Comparison of ENCODE assay signal across 1 cellular context in genomic region chr1:65419681-65420589, GRCh38.
TF ChIP-seq lines count a peak whose summit lies in the region.

No MANE protein-coding gene starts in this region.

TF ChIP-seq in HepG2, 621 proteins besides CTCF, POLR2A, EP300 and RAD21 (continued from another document and continues in another):
- no peak; the same call in 1 of the 2 replicates for TF ChIP-seq SAP130 (CRISPR knock-in tag; IDR thresholded peaks at IDR 0.05; ENCODE audit: low read depth)
- TF ChIP-seq, protein P1, sequence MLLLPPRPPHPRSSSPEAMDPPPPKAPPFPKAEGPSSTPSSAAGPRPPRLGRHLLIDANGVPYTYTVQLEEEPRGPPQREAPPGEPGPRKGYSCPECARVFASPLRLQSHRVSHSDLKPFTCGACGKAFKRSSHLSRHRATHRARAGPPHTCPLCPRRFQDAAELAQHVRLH (CRISPR knock-in tag; IDR thresholded peaks at IDR 0.05; ENCODE audit: borderline replicate concordance, low read depth): no peak
- no peak for TF ChIP-seq HCFC1 (IDR thresholded peaks at IDR 0.05; ENCODE audit: low read depth, low read length)
- TF ChIP-seq BRCA1 (CRISPR knock-in tag; IDR thresholded peaks at IDR 0.05): no peak
- no peak for TF ChIP-seq HNRNPH1 (optimal IDR thresholded peaks at IDR 0.05; ENCODE audit: low read depth, low read length)
- no peak for TF ChIP-seq ZNF569 (CRISPR knock-in tag; IDR thresholded peaks at IDR 0.05; ENCODE audit: borderline replicate concordance)
- TF ChIP-seq MIXL1 (CRISPR knock-in tag; IDR thresholded peaks at IDR 0.05): no peak
- TF ChIP-seq JUN (CRISPR knock-in tag; IDR thresholded peaks at IDR 0.05): peak; percentile 46; the same call in 1 of the 2 replicates
- TF ChIP-seq ZNF101 (CRISPR knock-in tag; IDR thresholded peaks at IDR 0.05; ENCODE audit: borderline replicate concordance, low read depth): no peak
- no peak for TF ChIP-seq ZFP37 (CRISPR knock-in tag; IDR thresholded peaks at IDR 0.05; ENCODE audit: borderline replicate concordance)
- no peak for TF ChIP-seq GABPA (IDR thresholded peaks at IDR 0.05; ENCODE audit: low read depth, low read length)
- no peak for TF ChIP-seq GABPA (CRISPR knock-in tag; IDR thresholded peaks at IDR 0.05; ENCODE audit: low read depth)
- TF ChIP-seq, protein P2, sequence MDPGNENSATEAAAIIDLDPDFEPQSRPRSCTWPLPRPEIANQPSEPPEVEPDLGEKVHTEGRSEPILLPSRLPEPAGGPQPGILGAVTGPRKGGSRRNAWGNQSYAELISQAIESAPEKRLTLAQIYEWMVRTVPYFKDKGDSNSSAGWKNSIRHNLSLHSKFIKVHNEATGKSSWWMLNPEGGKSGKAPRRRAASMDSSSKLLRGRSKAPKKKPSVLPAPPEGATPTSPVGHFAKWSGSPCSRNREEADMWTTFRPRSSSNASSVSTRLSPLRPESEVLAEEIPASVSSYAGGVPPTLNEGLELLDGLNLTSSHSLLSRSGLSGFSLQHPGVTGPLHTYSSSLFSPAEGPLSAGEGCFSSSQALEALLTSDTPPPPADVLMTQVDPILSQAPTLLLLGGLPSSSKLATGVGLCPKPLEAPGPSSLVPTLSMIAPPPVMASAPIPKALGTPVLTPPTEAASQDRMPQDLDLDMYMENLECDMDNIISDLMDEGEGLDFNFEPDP (CRISPR knock-in tag; conservative IDR thresholded peaks at IDR 0.05): no peak
- TF ChIP-seq, protein P3, sequence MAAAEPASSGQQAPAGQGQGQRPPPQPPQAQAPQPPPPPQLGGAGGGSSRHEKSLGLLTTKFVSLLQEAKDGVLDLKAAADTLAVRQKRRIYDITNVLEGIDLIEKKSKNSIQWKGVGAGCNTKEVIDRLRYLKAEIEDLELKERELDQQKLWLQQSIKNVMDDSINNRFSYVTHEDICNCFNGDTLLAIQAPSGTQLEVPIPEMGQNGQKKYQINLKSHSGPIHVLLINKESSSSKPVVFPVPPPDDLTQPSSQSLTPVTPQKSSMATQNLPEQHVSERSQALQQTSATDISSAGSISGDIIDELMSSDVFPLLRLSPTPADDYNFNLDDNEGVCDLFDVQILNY (CRISPR knock-in tag; conservative IDR thresholded peaks at IDR 0.05): no peak
- no peak for TF ChIP-seq HMG20A (CRISPR knock-in tag; IDR thresholded peaks at IDR 0.05; ENCODE audit: borderline replicate concordance)
- TF ChIP-seq BCL6 (CRISPR knock-in tag; IDR thresholded peaks at IDR 0.05): no peak
- TF ChIP-seq EED (CRISPR knock-in tag; IDR thresholded peaks at IDR 0.05): no peak
- TF ChIP-seq CENPT (CRISPR knock-in tag; IDR thresholded peaks at IDR 0.05; ENCODE audit: low read depth): no peak
- no peak for TF ChIP-seq ZNF678 (CRISPR knock-in tag; IDR thresholded peaks at IDR 0.05)
- TF ChIP-seq ZNF33A (CRISPR knock-in tag; IDR thresholded peaks at IDR 0.05; ENCODE audit: borderline replicate concordance): no peak
- no peak for TF ChIP-seq SYNCRIP (IDR thresholded peaks at IDR 0.05; ENCODE audit: insufficient read depth, low read depth, low read length)
- TF ChIP-seq, protein P4, sequence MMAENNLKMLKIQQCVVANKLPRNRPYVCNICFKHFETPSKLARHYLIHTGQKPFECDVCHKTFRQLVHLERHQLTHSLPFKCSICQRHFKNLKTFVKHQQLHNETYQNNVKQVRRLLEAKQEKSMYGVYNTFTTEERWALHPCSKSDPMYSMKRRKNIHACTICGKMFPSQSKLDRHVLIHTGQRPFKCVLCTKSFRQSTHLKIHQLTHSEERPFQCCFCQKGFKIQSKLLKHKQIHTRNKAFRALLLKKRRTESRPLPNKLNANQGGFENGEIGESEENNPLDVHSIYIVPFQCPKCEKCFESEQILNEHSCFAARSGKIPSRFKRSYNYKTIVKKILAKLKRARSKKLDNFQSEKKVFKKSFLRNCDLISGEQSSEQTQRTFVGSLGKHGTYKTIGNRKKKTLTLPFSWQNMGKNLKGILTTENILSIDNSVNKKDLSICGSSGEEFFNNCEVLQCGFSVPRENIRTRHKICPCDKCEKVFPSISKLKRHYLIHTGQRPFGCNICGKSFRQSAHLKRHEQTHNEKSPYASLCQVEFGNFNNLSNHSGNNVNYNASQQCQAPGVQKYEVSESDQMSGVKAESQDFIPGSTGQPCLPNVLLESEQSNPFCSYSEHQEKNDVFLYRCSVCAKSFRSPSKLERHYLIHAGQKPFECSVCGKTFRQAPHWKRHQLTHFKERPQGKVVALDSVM (CRISPR knock-in tag; IDR thresholded peaks at IDR 0.05): no peak
- no peak for TF ChIP-seq ARID4A (CRISPR knock-in tag; IDR thresholded peaks at IDR 0.05; ENCODE audit: borderline replicate concordance)
- no peak for TF ChIP-seq ZBTB42 (CRISPR knock-in tag; IDR thresholded peaks at IDR 0.05)
- TF ChIP-seq TRIM24 (CRISPR knock-in tag; IDR thresholded peaks at IDR 0.05): no peak
- TF ChIP-seq ZSCAN25 (CRISPR knock-in tag; IDR thresholded peaks at IDR 0.05): peak; percentile 41; the same call in 1 of the 2 replicates
- TF ChIP-seq, protein P5, sequence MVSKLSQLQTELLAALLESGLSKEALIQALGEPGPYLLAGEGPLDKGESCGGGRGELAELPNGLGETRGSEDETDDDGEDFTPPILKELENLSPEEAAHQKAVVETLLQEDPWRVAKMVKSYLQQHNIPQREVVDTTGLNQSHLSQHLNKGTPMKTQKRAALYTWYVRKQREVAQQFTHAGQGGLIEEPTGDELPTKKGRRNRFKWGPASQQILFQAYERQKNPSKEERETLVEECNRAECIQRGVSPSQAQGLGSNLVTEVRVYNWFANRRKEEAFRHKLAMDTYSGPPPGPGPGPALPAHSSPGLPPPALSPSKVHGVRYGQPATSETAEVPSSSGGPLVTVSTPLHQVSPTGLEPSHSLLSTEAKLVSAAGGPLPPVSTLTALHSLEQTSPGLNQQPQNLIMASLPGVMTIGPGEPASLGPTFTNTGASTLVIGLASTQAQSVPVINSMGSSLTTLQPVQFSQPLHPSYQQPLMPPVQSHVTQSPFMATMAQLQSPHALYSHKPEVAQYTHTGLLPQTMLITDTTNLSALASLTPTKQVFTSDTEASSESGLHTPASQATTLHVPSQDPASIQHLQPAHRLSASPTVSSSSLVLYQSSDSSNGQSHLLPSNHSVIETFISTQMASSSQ (IDR thresholded peaks at IDR 0.05; ENCODE audit: low read depth): no peak
- TF ChIP-seq, protein P5 (CRISPR knock-in tag; IDR thresholded peaks at IDR 0.05; ENCODE audit: borderline replicate concordance): 0 out of 2 replicates have a peak, but pooled peaks have one; percentile 31
- no peak for TF ChIP-seq HNRNPK (IDR thresholded peaks at IDR 0.05; ENCODE audit: low read depth, low read length, poor library complexity, severe bottlenecking)
- no peak for TF ChIP-seq ZBTB4 (CRISPR knock-in tag; IDR thresholded peaks at IDR 0.05; ENCODE audit: borderline replicate concordance)
- TF ChIP-seq HNF1B (CRISPR knock-in tag; IDR thresholded peaks at IDR 0.05): peak; percentile 68; the same call in 1 of the 2 replicates
- TF ChIP-seq EEA1 (CRISPR knock-in tag; IDR thresholded peaks at IDR 0.05; ENCODE audit: borderline replicate concordance): no peak
- no peak for TF ChIP-seq SRY (CRISPR knock-in tag; IDR thresholded peaks at IDR 0.05)
- no peak for TF ChIP-seq ZNF577 (CRISPR knock-in tag; IDR thresholded peaks at IDR 0.05; ENCODE audit: borderline replicate concordance, low read depth)
- TF ChIP-seq, protein P6, sequence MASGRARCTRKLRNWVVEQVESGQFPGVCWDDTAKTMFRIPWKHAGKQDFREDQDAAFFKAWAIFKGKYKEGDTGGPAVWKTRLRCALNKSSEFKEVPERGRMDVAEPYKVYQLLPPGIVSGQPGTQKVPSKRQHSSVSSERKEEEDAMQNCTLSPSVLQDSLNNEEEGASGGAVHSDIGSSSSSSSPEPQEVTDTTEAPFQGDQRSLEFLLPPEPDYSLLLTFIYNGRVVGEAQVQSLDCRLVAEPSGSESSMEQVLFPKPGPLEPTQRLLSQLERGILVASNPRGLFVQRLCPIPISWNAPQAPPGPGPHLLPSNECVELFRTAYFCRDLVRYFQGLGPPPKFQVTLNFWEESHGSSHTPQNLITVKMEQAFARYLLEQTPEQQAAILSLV (CRISPR knock-in tag; IDR thresholded peaks at IDR 0.05; ENCODE audit: borderline replicate concordance): no peak
- TF ChIP-seq ZFP82 (CRISPR knock-in tag; IDR thresholded peaks at IDR 0.05; ENCODE audit: borderline replicate concordance): no peak
- no peak for TF ChIP-seq ZNF781 (CRISPR knock-in tag; IDR thresholded peaks at IDR 0.05; ENCODE audit: borderline replicate concordance, not compliant biosample characterization)
- TF ChIP-seq ZNF605 (CRISPR knock-in tag; IDR thresholded peaks at IDR 0.05): peak; percentile 83
- no peak for TF ChIP-seq HDAC6 (IDR thresholded peaks at IDR 0.05; ENCODE audit: low read depth, low read length)
- no peak for TF ChIP-seq ZNF883 (CRISPR knock-in tag; IDR thresholded peaks at IDR 0.05; ENCODE audit: not compliant biosample characterization)
- TF ChIP-seq, protein P7, sequence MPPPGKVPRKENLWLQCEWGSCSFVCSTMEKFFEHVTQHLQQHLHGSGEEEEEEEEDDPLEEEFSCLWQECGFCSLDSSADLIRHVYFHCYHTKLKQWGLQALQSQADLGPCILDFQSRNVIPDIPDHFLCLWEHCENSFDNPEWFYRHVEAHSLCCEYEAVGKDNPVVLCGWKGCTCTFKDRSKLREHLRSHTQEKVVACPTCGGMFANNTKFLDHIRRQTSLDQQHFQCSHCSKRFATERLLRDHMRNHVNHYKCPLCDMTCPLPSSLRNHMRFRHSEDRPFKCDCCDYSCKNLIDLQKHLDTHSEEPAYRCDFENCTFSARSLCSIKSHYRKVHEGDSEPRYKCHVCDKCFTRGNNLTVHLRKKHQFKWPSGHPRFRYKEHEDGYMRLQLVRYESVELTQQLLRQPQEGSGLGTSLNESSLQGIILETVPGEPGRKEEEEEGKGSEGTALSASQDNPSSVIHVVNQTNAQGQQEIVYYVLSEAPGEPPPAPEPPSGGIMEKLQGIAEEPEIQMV (CRISPR knock-in tag; IDR thresholded peaks at IDR 0.05; ENCODE audit: low read depth): 0 out of 2 replicates have a peak, but pooled peaks have one; percentile 24
